20 cellular contexts compared by ENCODE assay signal in genomic region chr22:48338793-48339705, GRCh38.
A peak's percentile ranks its signal among the peaks of the same experiment; 100 is the strongest.
DNase-seq lines count a peak whose midpoint lies in the region; TF ChIP-seq lines count a peak whose summit lies in the region.
"Had no signal": no experiment of that assay in that cellular context is flagged by ENCODE, and none has a peak within 500 bp of the region (broad histone marks: within the 10 kb centered on the region; RNA-seq: fewer than 3 reads in every experiment).

No MANE protein-coding gene starts in this region.

- peaks cover 7% of the 10 kb centered on the region for H3K4me1 Mint-ChIP-seq in chondrocyte (ENCODE audit: low read depth)
- H3K4me1 Mint-ChIP-seq in neural crest cell: peaks cover 6% of the 10 kb centered on the region

- intact Hi-C loops in sigmoid colon (cut with DNase I): no loop called here

- WGBS in sigmoid colon, 2 donors: 82 to 84% methylated on average over 20 of the region's 20 CpGs
- WGBS in GM23248 (ENCODE audit: low coverage in 1 of 2, low lambda C conversion rate in 2 of 2, missing lambda C conversion rate in 2 of 2), 2 experiments: 63 to 71% methylated on average over 16 to 20 of the region's 20 CpGs

- TF ChIP-seq CTCF in chondrocyte (IDR thresholded peaks at IDR 0.05) (no peak), neural crest cell (conservative IDR thresholded peaks at IDR 0.05) (no peak), sigmoid colon (IDR thresholded peaks at IDR 0.05) (no peak)

- H3K4me1 ChIP-seq in sigmoid colon: peaks cover 0 to 7% (median 0%) of the 10 kb centered on the region in 4 donors
- H3K4me1 ChIP-seq in GM23248 (ENCODE audit: insufficient read depth): no peaks in the 10 kb centered on the region
- H3K4me1 ChIP-seq: Caco-2, Peyer's patch, SJCRH30 had no signal

- DNase-seq in H7 (peak; percentile 64), chondrocyte (ENCODE audit: low spot score) (peak; percentile 78), neural crest cell (ENCODE audit: low read depth, low spot score) (no peak), sigmoid colon (peak; percentile 28), NCI-H1694 (lab: John Stamatoyannopoulos, UW) (no peak), GM23248 (no peak), cerebellar nuclear complex (lab: John Stamatoyannopoulos, UW) (no peak)
- DNase-seq: Caco-2; CD4-positive, alpha-beta memory T cell; DMS 273 treated with DMSO at 0.1 percent for 48 hours; DMS79 treated with DMSO at 0.1 percent for 48 hours; KG1; NCI-H1092; NCI-H1436 treated with DMSO at 0.1 percent for 48 hours; NCI-H2029; NCI-H226; NCI-H510A treated with DMSO at 0.1 percent for 48 hours; NCI-H82; SJCRH30 had no signal

- H3K9ac ChIP-seq in GM23248: no peak overlapping the region

- no peak overlapping the region for H3K27ac Mint-ChIP-seq in chondrocyte (ENCODE audit: unreplicated experiment)
- H3K27ac Mint-ChIP-seq in neural crest cell (ENCODE audit: unreplicated experiment): peak overlapping the region; percentile 67
- H3K27ac Mint-ChIP-seq: CD4-positive, alpha-beta memory T cell had no signal

- no peak for TF ChIP-seq EP300 in sigmoid colon (IDR thresholded peaks at IDR 0.05)

- H3K27ac ChIP-seq in sigmoid colon: no peak overlapping the region
- no peak overlapping the region for H3K27ac ChIP-seq in GM23248
- H3K27ac ChIP-seq: Peyer's patch, SJCRH30 had no signal

- H2AFZ ChIP-seq in GM23248: no peak overlapping the region

- no peak overlapping the region for H3K4me2 ChIP-seq in GM23248 (ENCODE audit: unreplicated experiment)

- H3K9me3 ChIP-seq in sigmoid colon (no peaks in the 10 kb centered on the region), GM23248 (ENCODE audit: low read depth) (no peaks in the 10 kb centered on the region)
- H3K9me3 ChIP-seq: Caco-2, Peyer's patch, SJCRH30 had no signal

- no peaks in the 10 kb centered on the region for H3K79me2 ChIP-seq in GM23248 (ENCODE audit: insufficient read depth)

- H3K4me3 ChIP-seq in H7 (ENCODE audit: insufficient read depth, low read depth, low read length): no peak overlapping the region
- no peak overlapping the region for H3K4me3 ChIP-seq in sigmoid colon
- H3K4me3 ChIP-seq in GM23248: no peak overlapping the region
- H3K4me3 ChIP-seq: Peyer's patch, SJCRH30 had no signal

- H3K9me3 Mint-ChIP-seq in chondrocyte (ENCODE audit: low read depth) (no peaks in the 10 kb centered on the region), neural crest cell (no peaks in the 10 kb centered on the region)

- H3K27me3 Mint-ChIP-seq in chondrocyte (ENCODE audit: low read depth) (peaks cover 13% of the 10 kb centered on the region), neural crest cell (ENCODE audit: low read depth) (peaks cover 8% of the 10 kb centered on the region)

- H3K4me3 Mint-ChIP-seq in chondrocyte (ENCODE audit: unreplicated experiment): no peak overlapping the region
- no peak overlapping the region for H3K4me3 Mint-ChIP-seq in neural crest cell
- H3K4me3 Mint-ChIP-seq: CD4-positive, alpha-beta memory T cell had no signal

- in situ Hi-C loops in GM23248 (cut with MboI): no loop called here

- H3K36me3 Mint-ChIP-seq in chondrocyte (ENCODE audit: low read depth) (peaks cover 1% of the 10 kb centered on the region), neural crest cell (ENCODE audit: low read depth) (no peaks in the 10 kb centered on the region)
- H3K36me3 Mint-ChIP-seq: CD4-positive, alpha-beta memory T cell had no signal

- TF ChIP-seq POLR2A in sigmoid colon (IDR thresholded peaks at IDR 0.05): no peak

- H3K9me2 ChIP-seq in GM23248 (ENCODE audit: insufficient read depth): no peaks in the 10 kb centered on the region

- H3F3A ChIP-seq in GM23248 (ENCODE audit: insufficient read depth): no peaks in the 10 kb centered on the region

- H3K36me3 ChIP-seq in H7 (replicated peaks; ENCODE audit: control insufficient read depth, insufficient read depth, low read length) (no peaks in the 10 kb centered on the region), sigmoid colon (no peaks in the 10 kb centered on the region), GM23248 (ENCODE audit: low read depth) (no peaks in the 10 kb centered on the region)
- H3K36me3 ChIP-seq: Peyer's patch, SJCRH30 had no signal

- H3K27me3 ChIP-seq in H7 (ENCODE audit: control insufficient read depth, insufficient read depth, low read length) (peaks cover 24% of the 10 kb centered on the region), sigmoid colon (peaks cover 0 to 8% (median 0%) of the 10 kb centered on the region in 3 donors), GM23248 (replicated peaks; ENCODE audit: insufficient read depth) (no peaks in the 10 kb centered on the region)
- H3K27me3 ChIP-seq: Peyer's patch had no signal

- H4K20me1 ChIP-seq in GM23248 (ENCODE audit: insufficient read depth): no peaks in the 10 kb centered on the region

Comparison
In these comparisons a context has a peak if more than half of its experiments do, and no peak if none do; other contexts are left out.
1. DNase-seq: peak in H7 (single experiment), chondrocyte (single experiment) and sigmoid colon (single experiment); none in neural crest cell (single experiment), NCI-H1694 (single experiment), GM23248 (single experiment) and cerebellar nuclear complex (0 of 2).